ENCODE assay signal across 15 cellular contexts in the genomic region with DNA sequence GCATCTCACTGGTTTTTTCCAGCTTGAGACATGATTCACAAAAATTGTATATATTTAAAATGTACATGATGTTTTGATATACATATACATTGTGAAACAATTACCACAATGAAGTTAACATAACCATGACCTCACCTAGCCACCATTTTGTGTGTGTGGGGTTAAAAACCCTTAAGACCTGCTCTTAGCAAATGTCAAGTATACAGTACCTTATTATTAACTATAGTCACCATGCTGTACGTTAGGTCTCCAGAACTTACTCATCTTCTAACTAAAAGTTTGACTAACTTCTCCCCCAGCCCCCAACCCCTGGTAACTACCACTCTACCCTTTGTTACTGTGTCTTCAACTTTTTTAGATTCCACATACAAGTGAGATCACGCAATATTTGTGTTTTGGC. TPM values are rescaled to one million over a fixed set of nuclear protein-coding genes. Genes with fewer than 3 reads are reported as not detected.
DNase-seq lines count a peak whose midpoint lies in the region; ATAC-seq and TF ChIP-seq lines count a peak whose summit lies in the region.
"Had no signal": no experiment of that assay in that cellular context is flagged by ENCODE, and none has a peak within 500 bp of the region (broad histone marks: within the 10 kb centered on the region; RNA-seq: fewer than 3 reads in every experiment).

No MANE protein-coding gene starts in this region.

- H3K4me1 ChIP-seq in CD8-positive, alpha-beta T cell (ENCODE audit: insufficient read depth, low read length) = peaks cover 57% of the 10 kb centered on the region

- H3K9me3 Mint-ChIP-seq in CD8-positive, alpha-beta T cell = peaks cover 2% of the 10 kb centered on the region
- H3K9me3 Mint-ChIP-seq in activated naive CD8-positive, alpha-beta T cell treated with anti-CD3 and anti-CD28 coated beads for 36 hours = peaks cover 2% of the 10 kb centered on the region
- H3K9me3 Mint-ChIP-seq in natural killer cell = peaks cover 0 to 4% of the 10 kb centered on the region in 2 donors
- H3K9me3 Mint-ChIP-seq in activated CD4-positive, alpha-beta T cell treated with anti-CD3 and anti-CD28 coated beads for 36 hours (ENCODE audit: low read depth) = no peaks in the 10 kb centered on the region

- intact Hi-C loops in CD8-positive, alpha-beta T cell (cut with DNase I, micrococcal nuclease) = loop anchor here (2.0 to 10.0 kb wide), 4 partner anchors 57 to 1603 kb away; no protein-coding TSS in a partner anchor
- intact Hi-C loops in natural killer cell (cut with micrococcal nuclease) = loop anchor here (1.0 to 5.0 kb wide), 3 partner anchors 106 to 322 kb away; a partner anchor contains a TSS
- intact Hi-C loops in activated CD4-positive, alpha-beta T cell treated with anti-CD3 and anti-CD28 coated beads for 36 hours (cut with DNase I, micrococcal nuclease) = no loop called here

- CTCF ChIA-PET in CD8-positive, alpha-beta T cell (lab: Charles Lee) = interaction anchor here (1.1 to 2.2 kb wide), 5 partner anchors 77 to 192 kb away, joined by 3 to 17 read pairs (median 4); no protein-coding TSS in a partner anchor
- CTCF ChIA-PET in activated CD4-positive, alpha-beta T cell treated with anti-CD3 and anti-CD28 coated beads for 36 hours (lab: Charles Lee) = no interaction called here

- H3K4me1 Mint-ChIP-seq in CD8-positive, alpha-beta T cell (ENCODE audit: low read depth) = peaks cover 75% of the 10 kb centered on the region
- peaks cover 66% of the 10 kb centered on the region for H3K4me1 Mint-ChIP-seq in activated naive CD8-positive, alpha-beta T cell treated with anti-CD3 and anti-CD28 coated beads for 36 hours
- H3K4me1 Mint-ChIP-seq in natural killer cell = peaks cover 67 to 69% of the 10 kb centered on the region in 2 donors
- H3K4me1 Mint-ChIP-seq in activated CD4-positive, alpha-beta T cell treated with anti-CD3 and anti-CD28 coated beads for 36 hours = peaks cover 12% of the 10 kb centered on the region

- no peak for TF ChIP-seq CTCF in CD8-positive, alpha-beta T cell (IDR thresholded peaks at IDR 0.05)
- TF ChIP-seq CTCF in natural killer cell (IDR thresholded peaks at IDR 0.05) = no peak

- peak overlapping the region; percentile 96 for H3K27ac Mint-ChIP-seq in CD8-positive, alpha-beta T cell
- peak overlapping the region; percentile 94 for H3K27ac Mint-ChIP-seq in activated naive CD8-positive, alpha-beta T cell treated with anti-CD3 and anti-CD28 coated beads for 36 hours
- peak overlapping the region; percentile 77 to 80 for H3K27ac Mint-ChIP-seq in natural killer cell
- H3K27ac Mint-ChIP-seq in activated CD4-positive, alpha-beta T cell treated with anti-CD3 and anti-CD28 coated beads for 36 hours = no peak overlapping the region

- peaks cover 47% of the 10 kb centered on the region for H3K36me3 Mint-ChIP-seq in CD8-positive, alpha-beta T cell
- H3K36me3 Mint-ChIP-seq in activated naive CD8-positive, alpha-beta T cell treated with anti-CD3 and anti-CD28 coated beads for 36 hours = peaks cover 61% of the 10 kb centered on the region
- H3K36me3 Mint-ChIP-seq in natural killer cell = no peaks in the 10 kb centered on the region
- H3K36me3 Mint-ChIP-seq in activated CD4-positive, alpha-beta T cell treated with anti-CD3 and anti-CD28 coated beads for 36 hours (ENCODE audit: low read depth) = no peaks in the 10 kb centered on the region

- no peaks in the 10 kb centered on the region for H3K36me3 ChIP-seq in CD8-positive, alpha-beta T cell (ENCODE audit: insufficient read depth, low read length)

- POLR2A ChIA-PET in CD8-positive, alpha-beta T cell (lab: Charles Lee) = interaction anchor here (0.8 to 2.5 kb wide), 10 partner anchors 102 to 200 kb away, joined by 3 to 18 read pairs (median 4); no protein-coding TSS in a partner anchor
- POLR2A ChIA-PET in activated CD4-positive, alpha-beta T cell treated with anti-CD3 and anti-CD28 coated beads for 36 hours (lab: Charles Lee) = no interaction called here

- DNase-seq in CD8-positive, alpha-beta T cell = no peak
- DNase-seq in NAMALWA (ENCODE audit: low spot score) (peak; percentile 39), natural killer cell (no peak), NCI-H128 (lab: John Stamatoyannopoulos, UW; ENCODE audit: unreplicated experiment) (no peak), kidney tubule cell (ENCODE audit: low spot score) (no peak)
- peak; percentile 28 for DNase-seq in activated naive CD8-positive, alpha-beta T cell treated with anti-CD3 and anti-CD28 coated beads for 36 hours
- no peak for DNase-seq in activated CD4-positive, alpha-beta T cell treated with anti-CD3 and anti-CD28 coated beads for 36 hours
- DNase-seq: Calu3, H9, NCI-H1417 treated with DMSO at 0.1 percent for 48 hours, NCI-H2081, NCI-H510A, Right ventricle myocardium superior, SK-N-SH had no signal

- H3K27me3 ChIP-seq in CD8-positive, alpha-beta T cell (ENCODE audit: insufficient read depth, low read length) = no peaks in the 10 kb centered on the region

- H3K27ac ChIP-seq in CD8-positive, alpha-beta T cell (ENCODE audit: low read depth, low read length) = peak overlapping the region; percentile 72

- H3K27me3 Mint-ChIP-seq in CD8-positive, alpha-beta T cell (ENCODE audit: low read depth) = no peaks in the 10 kb centered on the region
- no peaks in the 10 kb centered on the region for H3K27me3 Mint-ChIP-seq in activated naive CD8-positive, alpha-beta T cell treated with anti-CD3 and anti-CD28 coated beads for 36 hours
- no peaks in the 10 kb centered on the region for H3K27me3 Mint-ChIP-seq in natural killer cell (ENCODE audit: low read depth in 2 of 2)
- peaks cover 11% of the 10 kb centered on the region for H3K27me3 Mint-ChIP-seq in activated CD4-positive, alpha-beta T cell treated with anti-CD3 and anti-CD28 coated beads for 36 hours

- peak overlapping the region; percentile 62 for H3K4me3 ChIP-seq in CD8-positive, alpha-beta T cell (ENCODE audit: low read depth, low read length)

- H3K4me3 Mint-ChIP-seq in CD8-positive, alpha-beta T cell = peak overlapping the region; percentile 85
- peak overlapping the region; percentile 74 for H3K4me3 Mint-ChIP-seq in activated naive CD8-positive, alpha-beta T cell treated with anti-CD3 and anti-CD28 coated beads for 36 hours
- peak overlapping the region; percentile 45 for H3K4me3 Mint-ChIP-seq in natural killer cell
- H3K4me3 Mint-ChIP-seq in activated CD4-positive, alpha-beta T cell treated with anti-CD3 and anti-CD28 coated beads for 36 hours = no peak overlapping the region

- H3K9me3 ChIP-seq in CD8-positive, alpha-beta T cell (ENCODE audit: low read length) = no peaks in the 10 kb centered on the region
- H3K9me3 ChIP-seq: SK-N-SH had no signal

- ATAC-seq in CD8-positive, alpha-beta T cell = no peak
- ATAC-seq in natural killer cell (no peak), HG03108 (IDR thresholded peaks at IDR 0.05; ENCODE audit: unreplicated experiment) (no peak)
- ATAC-seq in activated CD4-positive, alpha-beta T cell treated with anti-CD3 and anti-CD28 coated beads for 36 hours = no peak

RNA-seq across cellular contexts. Expression of a gene that starts 52.6 kb away (rescaled TPM):
- 1 to 10 TPM; 1.1 to 1.4 TPM for total RNA-seq in CD8-positive, alpha-beta T cell
- total RNA-seq in activated naive CD8-positive, alpha-beta T cell treated with anti-CD3 and anti-CD28 coated beads for 36 hours = 1 to 10 TPM; 2.4 to 2.6 TPM
- under 1 TPM in 1 of 3 donors, not detected in 2; 0.88 TPM for total RNA-seq in natural killer cell
- total RNA-seq in activated CD4-positive, alpha-beta T cell treated with anti-CD3 and anti-CD28 coated beads for 36 hours = 1 to 10 TPM; 1.3 to 1.8 TPM

RNA-seq across cellular contexts. Expression of a gene that starts 55.1 kb away (rescaled TPM):
- total RNA-seq in CD8-positive, alpha-beta T cell = 1 to 10 TPM; 7.9 to 8.5 TPM
- 100 to 1,000 TPM; 121 to 125 TPM for total RNA-seq in activated naive CD8-positive, alpha-beta T cell treated with anti-CD3 and anti-CD28 coated beads for 36 hours
- 10 to 100 TPM; 13.0 to 16.3 (median 13.1) TPM for total RNA-seq in natural killer cell
- 10 to 100 TPM; 66.3 to 89.3 TPM for total RNA-seq in activated CD4-positive, alpha-beta T cell treated with anti-CD3 and anti-CD28 coated beads for 36 hours

Comparison
In these comparisons a context has a peak if more than half of its experiments do, and no peak if none do; other contexts are left out.
1. DNase-seq: peak in NAMALWA (single experiment) and activated naive CD8-positive, alpha-beta T cell treated with anti-CD3 and anti-CD28 coated beads for 36 hours (single experiment); none in CD8-positive, alpha-beta T cell (0 of 7), natural killer cell (single experiment), NCI-H128 (single experiment), kidney tubule cell (single experiment) and activated CD4-positive, alpha-beta T cell treated with anti-CD3 and anti-CD28 coated beads for 36 hours (single experiment).
2. intact Hi-C loops: an anchor here in CD8-positive, alpha-beta T cell (2.0 to 10.0 kb wide) and natural killer cell (1.0 to 5.0 kb wide); none called in activated CD4-positive, alpha-beta T cell treated with anti-CD3 and anti-CD28 coated beads for 36 hours.